In the genomic region with DNA sequence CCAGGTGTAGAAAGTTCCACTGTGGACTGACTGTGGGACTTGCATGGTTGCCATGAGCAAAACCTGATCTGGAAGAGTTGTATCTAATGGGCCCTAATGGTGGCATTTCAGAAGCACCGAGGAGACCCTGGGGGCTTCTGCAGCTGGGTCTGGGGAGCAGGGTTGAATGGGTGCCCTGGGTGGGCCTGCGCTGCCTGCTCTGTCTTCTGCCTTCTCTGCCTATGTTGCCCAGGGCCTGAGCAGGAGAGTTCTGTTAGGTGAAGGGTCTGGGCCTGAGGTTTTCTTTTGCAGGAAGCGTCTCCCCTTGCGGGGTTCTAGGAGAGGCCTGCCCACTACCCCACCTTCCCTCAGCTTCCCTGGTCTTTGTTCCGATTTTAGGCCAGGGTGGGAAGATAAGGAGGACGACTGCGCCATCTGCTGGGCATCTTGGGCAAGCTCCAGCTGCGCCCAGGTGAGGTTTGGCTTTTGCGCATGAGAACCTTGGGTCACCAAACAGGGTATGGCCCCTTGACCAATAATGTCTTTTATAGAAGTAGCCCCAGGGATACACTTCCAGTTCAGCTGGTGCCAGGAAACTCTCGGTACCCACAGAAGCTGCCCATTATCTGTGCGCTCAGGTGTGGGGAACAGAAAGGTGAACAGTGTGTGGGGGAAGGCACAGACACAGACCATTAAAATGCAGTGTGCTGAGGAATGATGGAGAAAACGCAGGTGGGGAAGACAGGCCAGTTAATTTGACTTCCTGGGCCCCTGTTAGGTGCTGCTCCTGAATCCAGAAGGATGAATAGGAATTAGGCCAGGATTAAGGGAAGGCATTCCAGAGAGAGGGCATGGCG, we compare ENCODE assay signal across 8 cellular contexts. TPM values are rescaled to one million over a fixed set of nuclear protein-coding genes. Genes with fewer than 3 reads are reported as not detected.
DNase-seq lines count a peak whose midpoint lies in the region; ATAC-seq, FAIRE-seq and TF ChIP-seq lines count a peak whose summit lies in the region.

No MANE protein-coding gene starts in this region.

- ATAC-seq in DND-41 (ENCODE audit: insufficient read depth, low read depth) = peak; percentile 81
- ATAC-seq in GM21786 (IDR thresholded peaks at IDR 0.05; ENCODE audit: unreplicated experiment) = peak; percentile 71
- ATAC-seq in T-cell (replicated peaks in 1 of 4) = peak; percentile 59 to 69 (median 66)
- no peak for ATAC-seq in HG03565 (IDR thresholded peaks at IDR 0.05; ENCODE audit: unreplicated experiment)

- no peaks in the 10 kb centered on the region for H3K9me3 Mint-ChIP-seq in T-cell
- no peaks in the 10 kb centered on the region for H3K9me3 Mint-ChIP-seq in astrocyte (ENCODE audit: unreplicated experiment)

- no peak overlapping the region for H3K4me2 ChIP-seq in DND-41 (ENCODE audit: insufficient read depth, low read length)
- H3K4me2 ChIP-seq in MM.1S (ENCODE audit: low read depth, low read length) = no peak overlapping the region
- H3K4me2 ChIP-seq in astrocyte (ENCODE audit: low read length) = no peak overlapping the region

- no peaks in the 10 kb centered on the region for H3K9me2 ChIP-seq in MM.1S (replicated peaks; ENCODE audit: insufficient read depth, low read length)

- CTCF ChIA-PET in T-cell (lab: Charles Lee) = interaction anchor here (0.7 to 2.5 kb wide), 7 partner anchors 213 to 653 kb away, joined by 3 to 8 read pairs (median 3); no protein-coding TSS in a partner anchor

- no peak for FAIRE-seq in astrocyte (lab: Jason Lieb, UNC)

- H3K27me3 ChIP-seq in DND-41 (ENCODE audit: insufficient read depth, low read length, poor library complexity) (no peaks in the 10 kb centered on the region), MM.1S (replicated peaks; ENCODE audit: insufficient read depth, low read length) (no peaks in the 10 kb centered on the region), astrocyte (ENCODE audit: insufficient read depth, low read length) (peaks cover 16% of the 10 kb centered on the region), iPS DF 6.9 (ENCODE audit: control insufficient read depth, insufficient read depth, low read length) (no peaks in the 10 kb centered on the region)

- H3K9me3 ChIP-seq in DND-41 (ENCODE audit: insufficient read depth, low read length, severe bottlenecking) = no peaks in the 10 kb centered on the region
- no peaks in the 10 kb centered on the region for H3K9me3 ChIP-seq in MM.1S (replicated peaks; ENCODE audit: insufficient read depth, low read length)
- H3K9me3 ChIP-seq in astrocyte (ENCODE audit: insufficient read depth, low read depth, low read length) = no peaks in the 10 kb centered on the region
- no peaks in the 10 kb centered on the region for H3K9me3 ChIP-seq in iPS DF 6.9 (ENCODE audit: control insufficient read depth, insufficient read depth, low read length)

- H3K27me3 Mint-ChIP-seq in T-cell (peaks cover 12 to 17% of the 10 kb centered on the region in 2 donors), astrocyte (ENCODE audit: low read depth, unreplicated experiment) (peaks cover 18% of the 10 kb centered on the region)

- peaks cover 16% of the 10 kb centered on the region for H3K36me3 Mint-ChIP-seq in T-cell
- H3K36me3 Mint-ChIP-seq in astrocyte (ENCODE audit: low read depth, unreplicated experiment) = peaks cover 9% of the 10 kb centered on the region

- H3K4me1 ChIP-seq in DND-41 (ENCODE audit: insufficient read depth, low read length) = no peaks in the 10 kb centered on the region
- H3K4me1 ChIP-seq in MM.1S (ENCODE audit: low read length) = no peaks in the 10 kb centered on the region
- H3K4me1 ChIP-seq in astrocyte (ENCODE audit: insufficient read depth, low read length) = no peaks in the 10 kb centered on the region
- H3K4me1 ChIP-seq in iPS DF 6.9 (ENCODE audit: control insufficient read depth, insufficient read depth, low read length) = no peaks in the 10 kb centered on the region

- H3K79me2 ChIP-seq in DND-41 (ENCODE audit: insufficient read depth, low read length) (no peaks in the 10 kb centered on the region), MM.1S (ENCODE audit: low read length) (no peaks in the 10 kb centered on the region), astrocyte (ENCODE audit: insufficient read depth, low read length) (no peaks in the 10 kb centered on the region)

- no peaks in the 10 kb centered on the region for H3K4me1 Mint-ChIP-seq in T-cell
- H3K4me1 Mint-ChIP-seq in astrocyte (ENCODE audit: low read depth, unreplicated experiment) = peaks cover 2% of the 10 kb centered on the region

- POLR2A ChIA-PET in T-cell (lab: Charles Lee) = no interaction called here

- H3K27ac Mint-ChIP-seq in T-cell (no peak overlapping the region), astrocyte (ENCODE audit: unreplicated experiment) (no peak overlapping the region)

- H3K4me3 ChIP-seq in DND-41 (ENCODE audit: low read depth in 1 of 2, low read length in 2 of 2) (no peak overlapping the region), MM.1S (ENCODE audit: low read length) (no peak overlapping the region), astrocyte (ENCODE audit: insufficient read depth, low read depth, low read length) (no peak overlapping the region), iPS DF 6.9 (ENCODE audit: low read length) (no peak overlapping the region)

- DNase-seq in DND-41 = peak; percentile 54
- DNase-seq in MM.1S = peak; percentile 43
- DNase-seq in T-cell = peak in 28 of 34 experiments; percentile 8 to 54 (median 38)
- peak; percentile 13 for DNase-seq in astrocyte (ENCODE audit: low read depth)
- peak; percentile 74 for DNase-seq in iPS DF 6.9 (ENCODE audit: low read depth, low spot score)
- peak; percentile 47 to 50 for DNase-seq in stimulated activated CD4-positive, alpha-beta T cell treated with anti-CD3 and anti-CD28 coated beads, Interleukin-1b, Interleukin-23, amount 100 ng/mL, for 4 hours (ENCODE audit: low read depth in 2 of 2)

- no peak overlapping the region for H2AFZ ChIP-seq in DND-41 (ENCODE audit: low read depth, low read length)
- peak overlapping the region; percentile 20; the same call in 1 of the 2 replicates for H2AFZ ChIP-seq in MM.1S (ENCODE audit: low read length)
- no peak overlapping the region for H2AFZ ChIP-seq in astrocyte (ENCODE audit: low read depth, low read length)

- H3K36me3 ChIP-seq in DND-41 (ENCODE audit: insufficient read depth, low read length) (no peaks in the 10 kb centered on the region), MM.1S (replicated peaks; ENCODE audit: insufficient read depth, low read length) (no peaks in the 10 kb centered on the region), astrocyte (ENCODE audit: insufficient read depth, low read length) (no peaks in the 10 kb centered on the region), iPS DF 6.9 (ENCODE audit: control insufficient read depth, insufficient read depth, low read length) (no peaks in the 10 kb centered on the region)

- no peak overlapping the region for H3K27ac ChIP-seq in DND-41 (ENCODE audit: low read length)
- H3K27ac ChIP-seq in MM.1S (ENCODE audit: low read length) = no peak overlapping the region
- no peak overlapping the region for H3K27ac ChIP-seq in astrocyte (ENCODE audit: low read depth, low read length)
- no peak overlapping the region for H3K27ac ChIP-seq in iPS DF 6.9 (ENCODE audit: low read length)

- TF ChIP-seq CTCF in DND-41 (IDR thresholded peaks at IDR 0.05; ENCODE audit: borderline replicate concordance, extremely low read depth, low read length, poor library complexity, severe bottlenecking) (peak; percentile 93), MM.1S (IDR thresholded peaks at IDR 0.05; ENCODE audit: low read length) (peak; percentile 93), astrocyte (IDR thresholded peaks at IDR 0.05; ENCODE audit: insufficient read depth, low read depth, low read length) (peak; percentile 83)

- no peak overlapping the region for H3K4me3 Mint-ChIP-seq in T-cell
- no peak overlapping the region for H3K4me3 Mint-ChIP-seq in astrocyte (ENCODE audit: unreplicated experiment)

- WGBS in iPS DF 6.9 (ENCODE audit: insufficient coverage, insufficient read length) = no CpG with 5 or more reads among the region's 13 CpGs

- no peak overlapping the region for H3K9ac ChIP-seq in DND-41 (ENCODE audit: low read depth, low read length)
- no peak overlapping the region for H3K9ac ChIP-seq in MM.1S (ENCODE audit: low read length)
- no peak overlapping the region for H3K9ac ChIP-seq in astrocyte (ENCODE audit: low read length)

- H4K20me1 ChIP-seq in DND-41 (ENCODE audit: insufficient read depth, low read length) (no peaks in the 10 kb centered on the region), MM.1S (ENCODE audit: insufficient read depth, low read length) (no peaks in the 10 kb centered on the region), astrocyte (ENCODE audit: insufficient read depth, low read length) (no peaks in the 10 kb centered on the region)

- no peaks in the 10 kb centered on the region for H3F3A ChIP-seq in MM.1S (ENCODE audit: insufficient read depth, low read length)

RNA-seq across cellular contexts. Expression of a gene that starts 23.2 kb away (rescaled TPM):
- total RNA-seq in T-cell (10 to 100 TPM; 37.8 to 48.0 (median 40.3) TPM), astrocyte (77.6 and 78.4 TPM in 2 replicates)

RNA-seq across cellular contexts. Expression of a gene that starts 30.1 kb away (rescaled TPM):
- total RNA-seq in T-cell (10 to 100 TPM; 22.3 to 64.0 (median 31.3) TPM), astrocyte (55.6 and 56.0 TPM in 2 replicates)

Comparison
In these comparisons a context has a peak if more than half of its experiments do, and no peak if none do; other contexts are left out.
1. DNase-seq: peak in every context shown above with its lines; median percentile 74 in iPS DF 6.9; 54 in DND-41; 48 in stimulated activated CD4-positive, alpha-beta T cell treated with anti-CD3 and anti-CD28 coated beads, Interleukin-1b, Interleukin-23, amount 100 ng/mL, for 4 hours; 43 in MM.1S; 38 in T-cell; 13 in astrocyte.